18 cellular contexts compared by ENCODE assay signal in genomic region chr1:3657096-3657475, GRCh38. TPM values are rescaled to one million over a fixed set of nuclear protein-coding genes. Genes with fewer than 3 reads are reported as not detected.
DNase-seq lines count a peak whose midpoint lies in the region; ATAC-seq, FAIRE-seq and TF ChIP-seq lines count a peak whose summit lies in the region.
"Had no signal": no experiment of that assay in that cellular context is flagged by ENCODE, and none has a peak within 500 bp of the region (broad histone marks: within the 10 kb centered on the region; RNA-seq: fewer than 3 reads in every experiment).

No MANE protein-coding gene starts in this region.

- no peak for FAIRE-seq in HepG2 (lab: Jason Lieb, UNC)
- FAIRE-seq: colon had no signal

- TF ChIP-seq EP300 in HepG2 (IDR thresholded peaks at IDR 0.05; ENCODE audit: low read depth in 2 of 2, low read length in 2 of 2): no peak
- no peak for TF ChIP-seq EP300 in HepG2 (CRISPR knock-in tag; IDR thresholded peaks at IDR 0.05; ENCODE audit: borderline replicate concordance)

- H3K4me3 ChIP-seq in right lobe of liver (no peak overlapping the region), HepG2 (replicated peaks in 1 of 3; ENCODE audit: insufficient read depth in 1 of 3, low read depth in 2 of 3, low read length in 3 of 3) (no peak overlapping the region), hepatocyte (no peak overlapping the region)
- H3K4me3 ChIP-seq: ascending aorta, SJSA1 had no signal

- TF ChIP-seq CTCF in right lobe of liver (IDR thresholded peaks at IDR 0.05): no peak
- no peak for TF ChIP-seq CTCF in HepG2 (CRISPR knock-in tag; IDR thresholded peaks at IDR 0.05)
- TF ChIP-seq CTCF in hepatocyte (IDR thresholded peaks at IDR 0.05; ENCODE audit: poor library complexity): no peak

- no peak overlapping the region for H3K27ac ChIP-seq in right lobe of liver
- H3K27ac ChIP-seq in HepG2 (ENCODE audit: extremely low read length, insufficient read depth, low read length): no peak overlapping the region
- H3K27ac ChIP-seq in hepatocyte: no peak overlapping the region
- H3K27ac ChIP-seq: ascending aorta, SJSA1 had no signal

- DNase-seq in right lobe of liver (peak in 2 of 3 donors; percentile 18 to 35), HepG2 (ENCODE audit: low spot score) (no peak), NCI-H345 treated with DMSO at 0.1 percent for 48 hours (lab: John Stamatoyannopoulos, UW; ENCODE audit: unreplicated experiment) (no peak), cerebellum (ENCODE audit: low spot score) (no peak), Kasumi-1 (lab: John Stamatoyannopoulos, UW) (no peak), hepatocyte (ENCODE audit: low spot score) (no peak)
- DNase-seq: activated CD4-positive, alpha-beta T cell treated with anti-CD3 and anti-CD28 coated beads for 4 hours; activated CD8-positive, alpha-beta memory T cell treated with anti-CD3 and anti-CD28 coated beads, Interleukin-2, amount 50 U/mL, for 4 hours; DMS79 treated with DMSO at 0.1 percent for 48 hours; foreskin fibroblast; NCI-H146 had no signal

- no peaks in the 10 kb centered on the region for H3K36me3 ChIP-seq in right lobe of liver
- H3K36me3 ChIP-seq in HepG2 (replicated peaks in 1 of 2; ENCODE audit: control insufficient read depth in 1 of 2, insufficient read depth in 2 of 2, low read length in 2 of 2): no peaks in the 10 kb centered on the region
- H3K36me3 ChIP-seq in hepatocyte (replicated peaks; ENCODE audit: insufficient read depth, low read depth): no peaks in the 10 kb centered on the region
- H3K36me3 ChIP-seq: ascending aorta, SJSA1 had no signal

- no peaks in the 10 kb centered on the region for H3K9me2 ChIP-seq in hepatocyte (replicated peaks; ENCODE audit: insufficient read depth)

- ATAC-seq in right lobe of liver (no peak), HepG2 (no peak), GM21619 (IDR thresholded peaks at IDR 0.05; ENCODE audit: unreplicated experiment) (peak; percentile 10), HG03469 (IDR thresholded peaks at IDR 0.05; ENCODE audit: unreplicated experiment) (peak; percentile 3)

- H3K9me3 ChIP-seq in right lobe of liver (no peaks in the 10 kb centered on the region), HepG2 (ENCODE audit: low read length) (no peaks in the 10 kb centered on the region), hepatocyte (ENCODE audit: low read depth) (no peaks in the 10 kb centered on the region)
- H3K9me3 ChIP-seq: ascending aorta, SJSA1 had no signal

- POLR2A ChIA-PET in HepG2 (lab: Yijun Ruan, JAX): no interaction called here

- CTCF ChIA-PET in HepG2 (lab: Yijun Ruan, JAX; ENCODE audit: low intra/inter-chr PET ratio, low total read pairs): no interaction called here

- H3K79me2 ChIP-seq in HepG2 (ENCODE audit: insufficient read depth, low read length) (no peaks in the 10 kb centered on the region), hepatocyte (no peaks in the 10 kb centered on the region)

- no peaks in the 10 kb centered on the region for H4K20me1 ChIP-seq in HepG2 (ENCODE audit: insufficient read depth, low read length)
- no peaks in the 10 kb centered on the region for H4K20me1 ChIP-seq in hepatocyte (ENCODE audit: insufficient read depth, poor library complexity, severe bottlenecking)

- H2AFZ ChIP-seq in HepG2 (ENCODE audit: low read length): no peak overlapping the region
- H2AFZ ChIP-seq in hepatocyte: no peak overlapping the region

- H3K27me3 ChIP-seq in right lobe of liver (peaks cover 0 to 16% of the 10 kb centered on the region in 2 donors), HepG2 (ENCODE audit: control insufficient read depth in 1 of 2, insufficient read depth in 2 of 2, low read length in 2 of 2) (peaks cover 2 to 6% of the 10 kb centered on the region in 2 experiments; a peak in 2 of 5 replicates), hepatocyte (peaks cover 54% of the 10 kb centered on the region)

- no peak overlapping the region for H3K9ac ChIP-seq in HepG2 (ENCODE audit: insufficient read depth, low read depth, low read length)

- in situ Hi-C loops in HepG2 (cut with HindIII; ENCODE audit: extremely low pct_ligation_motif_present, low pct_unique_long_range_greater_than_20kb): no loop called here

- TF ChIP-seq POLR2A in right lobe of liver (IDR thresholded peaks at IDR 0.05) (no peak), HepG2 (IDR thresholded peaks at IDR 0.05; ENCODE audit: insufficient read depth in 1 of 2, low read depth in 2 of 2, low read length in 2 of 2) (no peak)

- TF ChIP-seq RAD21 in HepG2 (CRISPR knock-in tag; IDR thresholded peaks at IDR 0.05): no peak

- H3K4me1 ChIP-seq in right lobe of liver (peaks cover 0 to 7% (median 0%) of the 10 kb centered on the region in 4 donors), HepG2 (ENCODE audit: insufficient read depth, low read length) (peaks cover 12% of the 10 kb centered on the region), hepatocyte (ENCODE audit: insufficient read depth) (no peaks in the 10 kb centered on the region)

- no TSS peak for BruUV-seq in HepG2 (replicated peaks; lab: Mats Ljungman, UMichigan)

- intact Hi-C loops in right lobe of liver (cut with DNase I): no loop called here
- intact Hi-C loops in HepG2 (cut with micrococcal nuclease; ENCODE audit: unreplicated experiment): no loop called here

- H3K4me2 ChIP-seq in HepG2 (ENCODE audit: low read depth, low read length): no peak overlapping the region
- no peak overlapping the region for H3K4me2 ChIP-seq in hepatocyte

- 83% methylated on average over 4 of the region's 6 CpGs for WGBS in right lobe of liver (ENCODE audit: insufficient coverage, low coverage, low lambda C conversion rate, missing lambda C conversion rate)
- 78% methylated on average over 6 of the region's 6 CpGs for WGBS in HepG2 (ENCODE audit: low lambda C conversion rate)
- 77% methylated on average over 6 of the region's 6 CpGs for WGBS in hepatocyte (ENCODE audit: low lambda C conversion rate, missing lambda C conversion rate)

RNA-seq across cellular contexts. Expression of gene TP73, which starts 4.8 kb away (rescaled TPM):
- total RNA-seq in right lobe of liver: 1 to 10 TPM in 2 of 6 experiments, under 1 TPM in 4; 0.05 to 2.3 (median 0.32) TPM
- total RNA-seq in HepG2 (2016; rRNA removed; fragmentation: Illumina TruSeq; extraction: Trizol): 0.69 and 1.1 TPM in 2 replicates
- total RNA-seq in HepG2 (2016; cell fraction: cytosol; rRNA removed; fragmentation: Illumina TruSeq; extraction: Trizol; ENCODE audit: low read depth): 0.35 and 0.51 TPM in 2 replicates
- 0.39 and 1.1 TPM in 2 replicates for total RNA-seq in HepG2 (2016; cell fraction: insoluble cytoplasmic fraction; rRNA removed; fragmentation: Illumina TruSeq; extraction: Trizol)
- total RNA-seq in HepG2 (2016; cell fraction: membrane; rRNA removed; fragmentation: Illumina TruSeq; extraction: Trizol): 1.3 and 1.4 TPM in 2 replicates
- total RNA-seq in HepG2 (2016; cell fraction: nucleus; rRNA removed; fragmentation: Illumina TruSeq; extraction: Trizol): 1.7 and 2.1 TPM in 2 replicates
- 0.49 and 0.59 TPM in 2 replicates for polyA plus RNA-seq in HepG2 (2011; rRNA removed)
- polyA plus RNA-seq in HepG2 (2011; cell fraction: cytosol; rRNA removed): 0.10 and 0.28 TPM in 2 replicates
- 1.8 and 3.5 TPM in 2 replicates for polyA plus RNA-seq in HepG2 (2011; cell fraction: nucleus; rRNA removed)
- 0.37 and 0.74 TPM in 2 replicates for polyA plus RNA-seq in HepG2 (2012)
- polyA plus RNA-seq in HepG2 (2016; cell fraction: cytosol; fragmentation: Illumina TruSeq; extraction: Trizol; ENCODE audit: low read depth): 0.45 and 0.53 TPM in 2 replicates
- 1.5 and 1.9 TPM in 2 replicates for polyA plus RNA-seq in HepG2 (2016; cell fraction: insoluble cytoplasmic fraction; fragmentation: Illumina TruSeq; extraction: Trizol; ENCODE audit: low read depth)
- polyA plus RNA-seq in HepG2 (2016; cell fraction: membrane; fragmentation: Illumina TruSeq; extraction: Trizol; ENCODE audit: low read depth): 0.93 and 1.4 TPM in 2 replicates
- 3.4 and 3.9 TPM in 2 replicates for polyA plus RNA-seq in HepG2 (2016; cell fraction: nucleus; fragmentation: Illumina TruSeq; extraction: Trizol; ENCODE audit: insufficient read depth, low read depth)
- polyA minus RNA-seq in HepG2 (2011; rRNA and poly(A)+ RNA removed; ENCODE audit: low replicate concordance): 0.48 TPM in 1 of 2 replicates, not detected in the other
- polyA minus RNA-seq in HepG2 (2011; cell fraction: cytosol; rRNA and poly(A)+ RNA removed): 0.30 and 0.62 TPM in 2 replicates
- polyA minus RNA-seq in HepG2 (2011; cell fraction: nucleus; rRNA and poly(A)+ RNA removed): 0.99 and 1.2 TPM in 2 replicates
- total RNA-seq in cerebellum: 0.36 TPM
- total RNA-seq in hepatocyte: 0.16 and 0.47 TPM in 2 replicates
- 0.27 and 1.4 TPM in 2 replicates for polyA plus RNA-seq in hepatocyte
- total RNA-seq: ascending aorta; CD4-positive, CD25-positive, alpha-beta regulatory T cell; skeletal muscle tissue had no signal

RNA-seq across cellular contexts. Expression of gene WRAP73, which starts 7.2 kb away (rescaled TPM):
- total RNA-seq in right lobe of liver (1 to 10 TPM; 5.6 to 9.1 (median 7.1) TPM), HepG2 (2016; rRNA removed; fragmentation: Illumina TruSeq; extraction: Trizol) (18.1 and 21.0 TPM in 2 replicates), cerebellum (13.2 TPM), hepatocyte (14.3 and 14.7 TPM in 2 replicates)
- total RNA-seq in HepG2 (2016; cell fraction: cytosol; rRNA removed; fragmentation: Illumina TruSeq; extraction: Trizol; ENCODE audit: low read depth): 5.0 and 5.8 TPM in 2 replicates
- 20.2 and 20.3 TPM in 2 replicates for total RNA-seq in HepG2 (2016; cell fraction: insoluble cytoplasmic fraction; rRNA removed; fragmentation: Illumina TruSeq; extraction: Trizol)
- 8.8 and 10.8 TPM in 2 replicates for total RNA-seq in HepG2 (2016; cell fraction: membrane; rRNA removed; fragmentation: Illumina TruSeq; extraction: Trizol)
- total RNA-seq in HepG2 (2016; cell fraction: nucleus; rRNA removed; fragmentation: Illumina TruSeq; extraction: Trizol): 14.3 and 17.1 TPM in 2 replicates
- polyA plus RNA-seq in HepG2 (2011; rRNA removed) (40.4 and 44.1 TPM in 2 replicates), hepatocyte (23.5 and 28.8 TPM in 2 replicates)
- polyA plus RNA-seq in HepG2 (2011; cell fraction: cytosol; rRNA removed): 27.5 and 35.0 TPM in 2 replicates
- polyA plus RNA-seq in HepG2 (2011; cell fraction: nucleus; rRNA removed): 78.4 and 79.9 TPM in 2 replicates
- 12.9 and 18.3 TPM in 2 replicates for polyA plus RNA-seq in HepG2 (2012)
- polyA plus RNA-seq in HepG2 (2016; cell fraction: cytosol; fragmentation: Illumina TruSeq; extraction: Trizol; ENCODE audit: low read depth): 5.5 TPM in 2 replicates
- polyA plus RNA-seq in HepG2 (2016; cell fraction: insoluble cytoplasmic fraction; fragmentation: Illumina TruSeq; extraction: Trizol; ENCODE audit: low read depth): 19.4 and 25.1 TPM in 2 replicates
- polyA plus RNA-seq in HepG2 (2016; cell fraction: membrane; fragmentation: Illumina TruSeq; extraction: Trizol; ENCODE audit: low read depth): 6.3 and 7.2 TPM in 2 replicates
- polyA plus RNA-seq in HepG2 (2016; cell fraction: nucleus; fragmentation: Illumina TruSeq; extraction: Trizol; ENCODE audit: insufficient read depth, low read depth): 41.4 and 53.5 TPM in 2 replicates
- polyA minus RNA-seq in HepG2 (2011; rRNA and poly(A)+ RNA removed; ENCODE audit: low replicate concordance): 43.7 and 46.5 TPM in 2 replicates
- 11.9 and 16.4 TPM in 2 replicates for polyA minus RNA-seq in HepG2 (2011; cell fraction: cytosol; rRNA and poly(A)+ RNA removed)
- polyA minus RNA-seq in HepG2 (2011; cell fraction: nucleus; rRNA and poly(A)+ RNA removed): 18.4 and 19.5 TPM in 2 replicates

RNA-seq across cellular contexts. Expression of gene TPRG1L, which starts 32.3 kb away (rescaled TPM):
- total RNA-seq in right lobe of liver (10 to 100 TPM; 42.5 to 54.6 (median 53.4) TPM), HepG2 (2016; rRNA removed; fragmentation: Illumina TruSeq; extraction: Trizol) (21.3 and 31.7 TPM in 2 replicates), cerebellum (12.1 TPM), hepatocyte (57.9 and 61.7 TPM in 2 replicates)
- 5.7 and 6.3 TPM in 2 replicates for total RNA-seq in HepG2 (2016; cell fraction: cytosol; rRNA removed; fragmentation: Illumina TruSeq; extraction: Trizol; ENCODE audit: low read depth)
- 20.0 and 34.6 TPM in 2 replicates for total RNA-seq in HepG2 (2016; cell fraction: insoluble cytoplasmic fraction; rRNA removed; fragmentation: Illumina TruSeq; extraction: Trizol)
- 26.8 and 28.4 TPM in 2 replicates for total RNA-seq in HepG2 (2016; cell fraction: membrane; rRNA removed; fragmentation: Illumina TruSeq; extraction: Trizol)
- 13.9 and 17.8 TPM in 2 replicates for total RNA-seq in HepG2 (2016; cell fraction: nucleus; rRNA removed; fragmentation: Illumina TruSeq; extraction: Trizol)
- polyA plus RNA-seq in HepG2 (2011; rRNA removed) (37.4 and 44.3 TPM in 2 replicates), hepatocyte (53.4 and 74.1 TPM in 2 replicates)
- polyA plus RNA-seq in HepG2 (2011; cell fraction: cytosol; rRNA removed): 39.8 and 48.5 TPM in 2 replicates
- 18.5 and 21.7 TPM in 2 replicates for polyA plus RNA-seq in HepG2 (2011; cell fraction: nucleus; rRNA removed)
- polyA plus RNA-seq in HepG2 (2012): 32.1 and 36.9 TPM in 2 replicates
- 9.7 and 10.7 TPM in 2 replicates for polyA plus RNA-seq in HepG2 (2016; cell fraction: cytosol; fragmentation: Illumina TruSeq; extraction: Trizol; ENCODE audit: low read depth)
- polyA plus RNA-seq in HepG2 (2016; cell fraction: insoluble cytoplasmic fraction; fragmentation: Illumina TruSeq; extraction: Trizol; ENCODE audit: low read depth): 66.4 and 67.1 TPM in 2 replicates
- polyA plus RNA-seq in HepG2 (2016; cell fraction: membrane; fragmentation: Illumina TruSeq; extraction: Trizol; ENCODE audit: low read depth): 27.9 and 28.2 TPM in 2 replicates
- polyA plus RNA-seq in HepG2 (2016; cell fraction: nucleus; fragmentation: Illumina TruSeq; extraction: Trizol; ENCODE audit: insufficient read depth, low read depth): 42.7 TPM in 2 replicates
- polyA minus RNA-seq in HepG2 (2011; rRNA and poly(A)+ RNA removed; ENCODE audit: low replicate concordance): 33.6 and 37.3 TPM in 2 replicates
- polyA minus RNA-seq in HepG2 (2011; cell fraction: cytosol; rRNA and poly(A)+ RNA removed): 24.6 and 30.2 TPM in 2 replicates
- 8.0 and 10.2 TPM in 2 replicates for polyA minus RNA-seq in HepG2 (2011; cell fraction: nucleus; rRNA and poly(A)+ RNA removed)

RNA-seq across cellular contexts. Expression of gene MEGF6, which starts 45.8 kb away (rescaled TPM):
- 1 to 10 TPM; 2.2 to 9.6 (median 4.4) TPM for total RNA-seq in right lobe of liver
- total RNA-seq in HepG2 (2016; rRNA removed; fragmentation: Illumina TruSeq; extraction: Trizol): 0.76 and 1.9 TPM in 2 replicates
- 0.18 and 0.61 TPM in 2 replicates for total RNA-seq in HepG2 (2016; cell fraction: cytosol; rRNA removed; fragmentation: Illumina TruSeq; extraction: Trizol; ENCODE audit: low read depth)
- 0.70 and 2.7 TPM in 2 replicates for total RNA-seq in HepG2 (2016; cell fraction: insoluble cytoplasmic fraction; rRNA removed; fragmentation: Illumina TruSeq; extraction: Trizol)
- 0.52 and 0.96 TPM in 2 replicates for total RNA-seq in HepG2 (2016; cell fraction: membrane; rRNA removed; fragmentation: Illumina TruSeq; extraction: Trizol)
- total RNA-seq in HepG2 (2016; cell fraction: nucleus; rRNA removed; fragmentation: Illumina TruSeq; extraction: Trizol): 2.7 and 3.4 TPM in 2 replicates
- polyA plus RNA-seq in HepG2 (2011; rRNA removed): 1.9 and 3.5 TPM in 2 replicates
- 0.90 and 1.8 TPM in 2 replicates for polyA plus RNA-seq in HepG2 (2011; cell fraction: cytosol; rRNA removed)
- polyA plus RNA-seq in HepG2 (2011; cell fraction: nucleus; rRNA removed): 68.1 and 94.7 TPM in 2 replicates
- 3.6 and 4.8 TPM in 2 replicates for polyA plus RNA-seq in HepG2 (2012)
- polyA plus RNA-seq in HepG2 (2016; cell fraction: cytosol; fragmentation: Illumina TruSeq; extraction: Trizol; ENCODE audit: low read depth): 0.09 and 0.19 TPM in 2 replicates
- 0.80 and 1.3 TPM in 2 replicates for polyA plus RNA-seq in HepG2 (2016; cell fraction: insoluble cytoplasmic fraction; fragmentation: Illumina TruSeq; extraction: Trizol; ENCODE audit: low read depth)
- 0.19 and 0.34 TPM in 2 replicates for polyA plus RNA-seq in HepG2 (2016; cell fraction: membrane; fragmentation: Illumina TruSeq; extraction: Trizol; ENCODE audit: low read depth)
- 8.1 and 10.4 TPM in 2 replicates for polyA plus RNA-seq in HepG2 (2016; cell fraction: nucleus; fragmentation: Illumina TruSeq; extraction: Trizol; ENCODE audit: insufficient read depth, low read depth)
- polyA minus RNA-seq in HepG2 (2011; rRNA and poly(A)+ RNA removed; ENCODE audit: low replicate concordance): 3.5 and 4.6 TPM in 2 replicates
- polyA minus RNA-seq in HepG2 (2011; cell fraction: cytosol; rRNA and poly(A)+ RNA removed): 1.7 and 2.4 TPM in 2 replicates
- 5.6 and 10.6 TPM in 2 replicates for polyA minus RNA-seq in HepG2 (2011; cell fraction: nucleus; rRNA and poly(A)+ RNA removed)
- 14.9 TPM for total RNA-seq in cerebellum
- total RNA-seq in hepatocyte: 9.6 and 11.6 TPM in 2 replicates
- 21.9 and 23.5 TPM in 2 replicates for polyA plus RNA-seq in hepatocyte

Comparison
In these comparisons a context has a peak if more than half of its experiments do, and no peak if none do; other contexts are left out.
1. DNase-seq: peak in right lobe of liver (2 of 3); none in HepG2 (single experiment), NCI-H345 treated with DMSO at 0.1 percent for 48 hours (single experiment), cerebellum (single experiment), Kasumi-1 (0 of 2) and hepatocyte (single experiment).
2. ATAC-seq: peak in GM21619 (single experiment) and HG03469 (single experiment); none in right lobe of liver (0 of 4) and HepG2 (single experiment).